In genomic region chr2:10654069-10654468, GRCh38 we compare ENCODE assay signal across 8 cellular contexts. TPM values are rescaled to one million over a fixed set of nuclear protein-coding genes. Genes with fewer than 3 reads are reported as not detected.
DNase-seq lines count a peak whose midpoint lies in the region; ATAC-seq, FAIRE-seq and TF ChIP-seq lines count a peak whose summit lies in the region.

No MANE protein-coding gene starts in this region.

- H4K20me1 ChIP-seq in GM12878 (ENCODE audit: control insufficient read depth, insufficient read depth) = no peaks in the 10 kb centered on the region

- no peaks in the 10 kb centered on the region for H3K79me2 ChIP-seq in GM12878 (ENCODE audit: control insufficient read depth, insufficient read depth, low read length)

- no peaks in the 10 kb centered on the region for H3K27me3 ChIP-seq in GM12878 (replicated peaks in 1 of 2; ENCODE audit: control insufficient read depth in 2 of 2, insufficient read depth in 2 of 2, low read length in 1 of 2)

- POLR2A ChIA-PET in GM12878 (lab: Charles Lee) = no interaction called here

- DNase-seq in H54 (ENCODE audit: insufficient read length, low spot score) = no peak
- DNase-seq in T-helper 9 cell = peak; percentile 17
- DNase-seq in GM12878 (ENCODE audit: low read depth, low spot score) = no peak
- DNase-seq in stimulated activated CD4-positive, alpha-beta T cell treated with anti-CD3 and anti-CD28 coated beads, Interleukin-1b, Interleukin-23, amount 100 ng/mL, for 4 hours (ENCODE audit: low read depth in 2 of 2) = peak; percentile 39 to 53
- no peak for DNase-seq in left cardiac atrium
- no peak for DNase-seq in KBM-7

- TF ChIP-seq EP300 in GM12878 (IDR thresholded peaks at IDR 0.05; ENCODE audit: borderline replicate concordance in 1 of 2, control insufficient read depth in 1 of 2, low read depth in 2 of 2, low read length in 2 of 2) = no peak

- H3K9ac ChIP-seq in GM12878 (ENCODE audit: control insufficient read depth, insufficient read depth, low read length) = no peak overlapping the region

- intact Hi-C loops in GM12878 (cut with micrococcal nuclease; ENCODE audit: unreplicated experiment) = no loop called here
- intact Hi-C loops in left cardiac atrium (cut with DNase I) = loop anchor here in 1 of 2 donors (10.0 kb wide), 1 partner anchor 199 kb away; no protein-coding TSS in a partner anchor

- no peaks in the 10 kb centered on the region for H3K9me3 ChIP-seq in GM12878 (replicated peaks; ENCODE audit: control insufficient read depth, insufficient read depth, low read length)

- no peaks in the 10 kb centered on the region for H3K4me1 ChIP-seq in GM12878 (ENCODE audit: control insufficient read depth, insufficient read depth, low read length)

- no peak overlapping the region for H3K4me2 ChIP-seq in GM12878 (ENCODE audit: control insufficient read depth, insufficient read depth)

- 21% methylated on average over 4 of the region's 4 CpGs for WGBS in GM12878 (ENCODE audit: insufficient coverage, insufficient replicate concordance, low lambda C conversion rate, missing lambda C conversion rate)

- FAIRE-seq in H54 (lab: Jason Lieb, UNC) (peak; percentile 27), GM12878 (lab: Jason Lieb, UNC) (peak; percentile 66)

- SMC1A ChIA-PET in GM12878 (lab: Charles Lee; ENCODE audit: uncharacterized antibody, unreplicated experiment) = interaction anchor here (1.1 kb wide), 1 partner anchor 18 kb away, joined by 3 read pairs; no protein-coding TSS in a partner anchor

- no peak for TF ChIP-seq RAD21 in GM12878 (IDR thresholded peaks at IDR 0.05; ENCODE audit: insufficient read depth, low read depth, low read length)

- no TSS peak for BruUV-seq in GM12878 (replicated peaks; lab: Mats Ljungman, UMichigan)

- CTCF ChIA-PET in GM12878 (lab: Yijun Ruan, JAX) = interaction anchor here (1.5 kb wide), 1 partner anchor 11 kb away, joined by 3 read pairs; no protein-coding TSS in a partner anchor

- H3K36me3 ChIP-seq in GM12878 (ENCODE audit: control insufficient read depth in 2 of 2, insufficient read depth in 2 of 2, low read length in 1 of 2) = peaks cover 13 to 18% of the 10 kb centered on the region in 2 experiments

- TF ChIP-seq POLR2A in H54 (IDR thresholded peaks at IDR 0.05; ENCODE audit: low read depth, low read length) (no peak), GM12878 (IDR thresholded peaks at IDR 0.05; ENCODE audit: low read depth, low read length) (no peak)

- no peak overlapping the region for H3K4me3 ChIP-seq in GM12878

- no peak overlapping the region for H2AFZ ChIP-seq in GM12878 (ENCODE audit: control insufficient read depth, low read depth, low read length)

- no peak for TF ChIP-seq CTCF in GM12878 (IDR thresholded peaks at IDR 0.05 in 2 of 3, conservative IDR thresholded peaks at IDR 0.05 in 1 of 3; ENCODE audit: control insufficient read depth in 2 of 3, extremely low read depth in 1 of 3, insufficient read depth in 1 of 3, low read depth in 3 of 3, low read length in 3 of 3)

- in situ Hi-C loops in GM12878 (cut with MboI) (no loop called here), KBM-7 (cut with MboI; ENCODE audit: low pct_unique_long_range_greater_than_20kb, low sequenced_read_pairs) (no loop called here)

- RAD21 ChIA-PET in GM12878 (lab: Charles Lee; ENCODE audit: unreplicated experiment) = no interaction called here

- H3K27ac ChIP-seq in GM12878 (ENCODE audit: control insufficient read depth, insufficient read depth) = no peak overlapping the region

- ATAC-seq in GM12878 (no peak), left cardiac atrium (no peak), GM18873 (IDR thresholded peaks at IDR 0.05; ENCODE audit: low FRiP score, unreplicated experiment) (no peak), GM19023 (IDR thresholded peaks at IDR 0.05; ENCODE audit: unreplicated experiment) (no peak)

TF ChIP-seq in GM12878, 131 proteins besides CTCF, POLR2A, EP300 and RAD21:
- TF ChIP-seq ZNF217 (IDR thresholded peaks at IDR 0.05) = no peak
- no peak for TF ChIP-seq PML (IDR thresholded peaks at IDR 0.05; ENCODE audit: low read length)
- no peak for TF ChIP-seq CHD2 (IDR thresholded peaks at IDR 0.05; ENCODE audit: borderline replicate concordance, low read depth, low read length)
- no peak for TF ChIP-seq LARP7 (IDR thresholded peaks at IDR 0.05)
- TF ChIP-seq USF1 (IDR thresholded peaks at IDR 0.05; ENCODE audit: borderline replicate concordance, extremely low read length, insufficient read depth, low read depth, low read length) = no peak
- no peak for TF ChIP-seq SREBF2 (IDR thresholded peaks at IDR 0.05; ENCODE audit: low read length)
- TF ChIP-seq SIN3A (IDR thresholded peaks at IDR 0.05; ENCODE audit: low read depth, low read length) = no peak
- no peak for TF ChIP-seq PKNOX1 (IDR thresholded peaks at IDR 0.05)
- TF ChIP-seq EZH2 (IDR thresholded peaks at IDR 0.05; ENCODE audit: borderline replicate concordance, control insufficient read depth, low read depth, low read length) = no peak

RNA-seq across cellular contexts. Expression of gene NOL10, which starts 35.7 kb away (rescaled TPM):
- 47.3 and 75.2 TPM in 2 replicates for total RNA-seq in GM12878 (2013; cell fraction: nucleolus; rRNA removed)
- total RNA-seq in GM12878 (2014; rRNA removed) (30.8 and 31.5 TPM in 2 replicates), GM12878 (2014; rRNA removed; fragmentation: Illumina TruSeq; extraction: Trizol) (35.4 and 38.6 TPM in 2 replicates), GM12878 (2021) (25.7 and 29.2 TPM in 2 replicates), left cardiac atrium (10 to 100 TPM; 13.9 to 20.0 TPM)
- polyA plus RNA-seq in GM12878 (2011; ENCODE audit: low read depth) = 8.9 TPM
- polyA plus RNA-seq in GM12878 (2011; rRNA removed) (36.6 and 39.3 TPM in 2 replicates), GM12878 (2014; fragmentation: Illumina TruSeq; extraction: Trizol) (37.9 and 45.2 TPM in 2 replicates), GM12878 (2014; fragmentation: Nextera tagmentation; extraction: Ambion mirVana) (10 to 100 TPM; 21.2 to 22.7 TPM), GM12878 (2014; rRNA removed) (20.8 and 23.4 TPM in 2 replicates), GM12878 (2016; fragmentation: Nextera tagmentation; extraction: Ambion mirVana) (10 to 100 TPM; 42.9 to 44.5 TPM)
- polyA plus RNA-seq in GM12878 (2011; cell fraction: cytosol; rRNA removed) = 17.6 and 20.2 TPM in 2 replicates
- 15.3 and 21.3 TPM in 2 replicates for polyA plus RNA-seq in GM12878 (2011; cell fraction: nucleus; rRNA removed)
- 12.8 and 14.7 TPM in 2 replicates for polyA plus RNA-seq in GM12878 (2012)
- 47.8 and 54.8 TPM in 2 replicates for polyA minus RNA-seq in GM12878 (2011; rRNA and poly(A)+ RNA removed)
- polyA minus RNA-seq in GM12878 (2011; cell fraction: cytosol; rRNA and poly(A)+ RNA removed) = 15.2 and 17.7 TPM in 2 replicates
- polyA minus RNA-seq in GM12878 (2011; cell fraction: nucleus; rRNA and poly(A)+ RNA removed) = 17.4 and 25.3 TPM in 2 replicates

Comparison
In these comparisons a context has a peak if more than half of its experiments do, and no peak if none do; other contexts are left out.
1. DNase-seq: peak in T-helper 9 cell (single experiment) and stimulated activated CD4-positive, alpha-beta T cell treated with anti-CD3 and anti-CD28 coated beads, Interleukin-1b, Interleukin-23, amount 100 ng/mL, for 4 hours (2 of 2); none in H54 (single experiment), GM12878 (single experiment), left cardiac atrium (single experiment) and KBM-7 (single experiment).